In the genomic region with DNA sequence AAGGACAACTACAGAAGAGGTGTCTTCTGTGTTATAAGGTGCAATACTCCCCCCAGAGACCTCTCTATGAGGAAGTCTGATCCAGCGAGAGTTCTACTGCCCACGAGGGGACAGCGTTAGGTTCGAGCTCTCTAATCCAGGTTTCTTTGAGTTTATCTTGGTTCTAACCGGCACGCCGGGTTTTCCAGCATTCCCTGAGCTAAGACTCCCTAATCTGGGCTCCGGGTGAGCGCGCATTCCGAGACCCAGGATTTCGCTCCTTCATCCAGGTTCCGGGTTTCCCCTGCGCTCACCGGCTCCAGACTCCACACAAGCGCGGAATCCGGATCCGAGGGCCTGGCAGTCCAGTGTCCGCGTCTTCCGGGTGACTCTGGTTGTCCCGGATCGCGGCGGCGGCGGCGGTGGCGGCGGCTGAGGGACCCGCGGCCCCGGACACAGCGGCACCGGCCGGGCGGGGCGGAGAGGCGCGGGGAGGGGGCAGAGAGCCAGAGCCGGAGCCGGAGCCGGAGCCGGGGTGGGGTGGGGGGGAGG, we compare ENCODE assay signal across 1 cellular context.
TF ChIP-seq lines count a peak whose summit lies in the region.

A gene with protein sequence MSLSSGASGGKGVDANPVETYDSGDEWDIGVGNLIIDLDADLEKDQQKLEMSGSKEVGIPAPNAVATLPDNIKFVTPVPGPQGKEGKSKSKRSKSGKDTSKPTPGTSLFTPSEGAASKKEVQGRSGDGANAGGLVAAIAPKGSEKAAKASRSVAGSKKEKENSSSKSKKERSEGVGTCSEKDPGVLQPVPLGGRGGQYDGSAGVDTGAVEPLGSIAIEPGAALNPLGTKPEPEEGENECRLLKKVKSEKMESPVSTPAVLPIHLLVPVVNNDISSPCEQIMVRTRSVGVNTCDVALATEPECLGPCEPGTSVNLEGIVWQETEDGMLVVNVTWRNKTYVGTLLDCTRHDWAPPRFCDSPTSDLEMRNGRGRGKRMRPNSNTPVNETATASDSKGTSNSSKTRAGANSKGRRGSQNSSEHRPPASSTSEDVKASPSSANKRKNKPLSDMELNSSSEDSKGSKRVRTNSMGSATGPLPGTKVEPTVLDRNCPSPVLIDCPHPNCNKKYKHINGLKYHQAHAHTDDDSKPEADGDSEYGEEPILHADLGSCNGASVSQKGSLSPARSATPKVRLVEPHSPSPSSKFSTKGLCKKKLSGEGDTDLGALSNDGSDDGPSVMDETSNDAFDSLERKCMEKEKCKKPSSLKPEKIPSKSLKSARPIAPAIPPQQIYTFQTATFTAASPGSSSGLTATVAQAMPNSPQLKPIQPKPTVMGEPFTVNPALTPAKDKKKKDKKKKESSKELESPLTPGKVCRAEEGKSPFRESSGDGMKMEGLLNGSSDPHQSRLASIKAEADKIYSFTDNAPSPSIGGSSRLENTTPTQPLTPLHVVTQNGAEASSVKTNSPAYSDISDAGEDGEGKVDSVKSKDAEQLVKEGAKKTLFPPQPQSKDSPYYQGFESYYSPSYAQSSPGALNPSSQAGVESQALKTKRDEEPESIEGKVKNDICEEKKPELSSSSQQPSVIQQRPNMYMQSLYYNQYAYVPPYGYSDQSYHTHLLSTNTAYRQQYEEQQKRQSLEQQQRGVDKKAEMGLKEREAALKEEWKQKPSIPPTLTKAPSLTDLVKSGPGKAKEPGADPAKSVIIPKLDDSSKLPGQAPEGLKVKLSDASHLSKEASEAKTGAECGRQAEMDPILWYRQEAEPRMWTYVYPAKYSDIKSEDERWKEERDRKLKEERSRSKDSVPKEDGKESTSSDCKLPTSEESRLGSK (N-terminal part only) (plus strand): TSS at position 373 of the 531 bp plus-strand sequence. CDS start 38,842 bp downstream, outside the sequence.

TF ChIP-seq in GM12878, 131 proteins besides CTCF, POLR2A, EP300 and RAD21 (continued from another document and continues in another):
- TF ChIP-seq, protein P1, sequence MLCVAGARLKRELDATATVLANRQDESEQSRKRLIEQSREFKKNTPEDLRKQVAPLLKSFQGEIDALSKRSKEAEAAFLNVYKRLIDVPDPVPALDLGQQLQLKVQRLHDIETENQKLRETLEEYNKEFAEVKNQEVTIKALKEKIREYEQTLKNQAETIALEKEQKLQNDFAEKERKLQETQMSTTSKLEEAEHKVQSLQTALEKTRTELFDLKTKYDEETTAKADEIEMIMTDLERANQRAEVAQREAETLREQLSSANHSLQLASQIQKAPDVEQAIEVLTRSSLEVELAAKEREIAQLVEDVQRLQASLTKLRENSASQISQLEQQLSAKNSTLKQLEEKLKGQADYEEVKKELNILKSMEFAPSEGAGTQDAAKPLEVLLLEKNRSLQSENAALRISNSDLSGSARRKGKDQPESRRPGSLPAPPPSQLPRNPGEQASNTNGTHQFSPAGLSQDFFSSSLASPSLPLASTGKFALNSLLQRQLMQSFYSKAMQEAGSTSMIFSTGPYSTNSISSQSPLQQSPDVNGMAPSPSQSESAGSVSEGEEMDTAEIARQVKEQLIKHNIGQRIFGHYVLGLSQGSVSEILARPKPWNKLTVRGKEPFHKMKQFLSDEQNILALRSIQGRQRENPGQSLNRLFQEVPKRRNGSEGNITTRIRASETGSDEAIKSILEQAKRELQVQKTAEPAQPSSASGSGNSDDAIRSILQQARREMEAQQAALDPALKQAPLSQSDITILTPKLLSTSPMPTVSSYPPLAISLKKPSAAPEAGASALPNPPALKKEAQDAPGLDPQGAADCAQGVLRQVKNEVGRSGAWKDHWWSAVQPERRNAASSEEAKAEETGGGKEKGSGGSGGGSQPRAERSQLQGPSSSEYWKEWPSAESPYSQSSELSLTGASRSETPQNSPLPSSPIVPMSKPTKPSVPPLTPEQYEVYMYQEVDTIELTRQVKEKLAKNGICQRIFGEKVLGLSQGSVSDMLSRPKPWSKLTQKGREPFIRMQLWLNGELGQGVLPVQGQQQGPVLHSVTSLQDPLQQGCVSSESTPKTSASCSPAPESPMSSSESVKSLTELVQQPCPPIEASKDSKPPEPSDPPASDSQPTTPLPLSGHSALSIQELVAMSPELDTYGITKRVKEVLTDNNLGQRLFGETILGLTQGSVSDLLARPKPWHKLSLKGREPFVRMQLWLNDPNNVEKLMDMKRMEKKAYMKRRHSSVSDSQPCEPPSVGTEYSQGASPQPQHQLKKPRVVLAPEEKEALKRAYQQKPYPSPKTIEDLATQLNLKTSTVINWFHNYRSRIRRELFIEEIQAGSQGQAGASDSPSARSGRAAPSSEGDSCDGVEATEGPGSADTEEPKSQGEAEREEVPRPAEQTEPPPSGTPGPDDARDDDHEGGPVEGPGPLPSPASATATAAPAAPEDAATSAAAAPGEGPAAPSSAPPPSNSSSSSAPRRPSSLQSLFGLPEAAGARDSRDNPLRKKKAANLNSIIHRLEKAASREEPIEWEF (IDR thresholded peaks at IDR 0.05; ENCODE audit: insufficient replicate concordance, low read depth, low read length), result no peak
- peak; percentile 69; the same call in 1 of the 2 replicates for TF ChIP-seq BACH1 (IDR thresholded peaks at IDR 0.05; ENCODE audit: borderline replicate concordance)
- TF ChIP-seq HDAC2 (IDR thresholded peaks at IDR 0.05), result no peak
- TF ChIP-seq SUPT20H (IDR thresholded peaks at IDR 0.05; ENCODE audit: borderline replicate concordance, control insufficient read depth, low read depth, low read length), result no peak
- TF ChIP-seq RFX5 (IDR thresholded peaks at IDR 0.05; ENCODE audit: low read depth, low read length), result peak; percentile 29; the same call in 1 of the 2 replicates
- peak; percentile 97; the same call in 1 of the 2 replicates for TF ChIP-seq RB1 (IDR thresholded peaks at IDR 0.05; ENCODE audit: borderline replicate concordance)
- TF ChIP-seq MTA3 (IDR thresholded peaks at IDR 0.05; ENCODE audit: borderline replicate concordance, low read length), result no peak
- TF ChIP-seq, protein P2, sequence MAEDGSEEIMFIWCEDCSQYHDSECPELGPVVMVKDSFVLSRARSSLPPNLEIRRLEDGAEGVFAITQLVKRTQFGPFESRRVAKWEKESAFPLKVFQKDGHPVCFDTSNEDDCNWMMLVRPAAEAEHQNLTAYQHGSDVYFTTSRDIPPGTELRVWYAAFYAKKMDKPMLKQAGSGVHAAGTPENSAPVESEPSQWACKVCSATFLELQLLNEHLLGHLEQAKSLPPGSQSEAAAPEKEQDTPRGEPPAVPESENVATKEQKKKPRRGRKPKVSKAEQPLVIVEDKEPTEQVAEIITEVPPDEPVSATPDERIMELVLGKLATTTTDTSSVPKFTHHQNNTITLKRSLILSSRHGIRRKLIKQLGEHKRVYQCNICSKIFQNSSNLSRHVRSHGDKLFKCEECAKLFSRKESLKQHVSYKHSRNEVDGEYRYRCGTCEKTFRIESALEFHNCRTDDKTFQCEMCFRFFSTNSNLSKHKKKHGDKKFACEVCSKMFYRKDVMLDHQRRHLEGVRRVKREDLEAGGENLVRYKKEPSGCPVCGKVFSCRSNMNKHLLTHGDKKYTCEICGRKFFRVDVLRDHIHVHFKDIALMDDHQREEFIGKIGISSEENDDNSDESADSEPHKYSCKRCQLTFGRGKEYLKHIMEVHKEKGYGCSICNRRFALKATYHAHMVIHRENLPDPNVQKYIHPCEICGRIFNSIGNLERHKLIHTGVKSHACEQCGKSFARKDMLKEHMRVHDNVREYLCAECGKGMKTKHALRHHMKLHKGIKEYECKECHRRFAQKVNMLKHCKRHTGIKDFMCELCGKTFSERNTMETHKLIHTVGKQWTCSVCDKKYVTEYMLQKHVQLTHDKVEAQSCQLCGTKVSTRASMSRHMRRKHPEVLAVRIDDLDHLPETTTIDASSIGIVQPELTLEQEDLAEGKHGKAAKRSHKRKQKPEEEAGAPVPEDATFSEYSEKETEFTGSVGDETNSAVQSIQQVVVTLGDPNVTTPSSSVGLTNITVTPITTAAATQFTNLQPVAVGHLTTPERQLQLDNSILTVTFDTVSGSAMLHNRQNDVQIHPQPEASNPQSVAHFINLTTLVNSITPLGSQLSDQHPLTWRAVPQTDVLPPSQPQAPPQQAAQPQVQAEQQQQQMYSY (CRISPR knock-in tag; IDR thresholded peaks at IDR 0.05), result no peak
- peak; percentile 83; the same call in 1 of the 2 replicates for TF ChIP-seq DPF2 (IDR thresholded peaks at IDR 0.05)
- TF ChIP-seq MTA2 (IDR thresholded peaks at IDR 0.05; ENCODE audit: low read depth), result peak; percentile 70
- 0 out of 2 replicates have a peak, but pooled peaks have one; percentile 55 for TF ChIP-seq MEF2A (IDR thresholded peaks at IDR 0.05; ENCODE audit: insufficient read depth, low read depth, low read length)
- no peak for TF ChIP-seq ESRRA (IDR thresholded peaks at IDR 0.05; ENCODE audit: low read length)
- TF ChIP-seq, protein P3, sequence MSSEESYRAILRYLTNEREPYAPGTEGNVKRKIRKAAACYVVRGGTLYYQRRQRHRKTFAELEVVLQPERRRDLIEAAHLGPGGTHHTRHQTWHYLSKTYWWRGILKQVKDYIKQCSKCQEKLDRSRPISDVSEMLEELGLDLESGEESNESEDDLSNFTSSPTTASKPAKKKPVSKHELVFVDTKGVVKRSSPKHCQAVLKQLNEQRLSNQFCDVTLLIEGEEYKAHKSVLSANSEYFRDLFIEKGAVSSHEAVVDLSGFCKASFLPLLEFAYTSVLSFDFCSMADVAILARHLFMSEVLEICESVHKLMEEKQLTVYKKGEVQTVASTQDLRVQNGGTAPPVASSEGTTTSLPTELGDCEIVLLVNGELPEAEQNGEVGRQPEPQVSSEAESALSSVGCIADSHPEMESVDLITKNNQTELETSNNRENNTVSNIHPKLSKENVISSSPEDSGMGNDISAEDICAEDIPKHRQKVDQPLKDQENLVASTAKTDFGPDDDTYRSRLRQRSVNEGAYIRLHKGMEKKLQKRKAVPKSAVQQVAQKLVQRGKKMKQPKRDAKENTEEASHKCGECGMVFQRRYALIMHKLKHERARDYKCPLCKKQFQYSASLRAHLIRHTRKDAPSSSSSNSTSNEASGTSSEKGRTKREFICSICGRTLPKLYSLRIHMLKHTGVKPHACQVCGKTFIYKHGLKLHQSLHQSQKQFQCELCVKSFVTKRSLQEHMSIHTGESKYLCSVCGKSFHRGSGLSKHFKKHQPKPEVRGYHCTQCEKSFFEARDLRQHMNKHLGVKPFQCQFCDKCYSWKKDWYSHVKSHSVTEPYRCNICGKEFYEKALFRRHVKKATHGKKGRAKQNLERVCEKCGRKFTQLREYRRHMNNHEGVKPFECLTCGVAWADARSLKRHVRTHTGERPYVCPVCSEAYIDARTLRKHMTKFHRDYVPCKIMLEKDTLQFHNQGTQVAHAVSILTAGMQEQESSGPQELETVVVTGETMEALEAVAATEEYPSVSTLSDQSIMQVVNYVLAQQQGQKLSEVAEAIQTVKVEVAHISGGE (CRISPR knock-in tag; IDR thresholded peaks at IDR 0.05), result no peak
- TF ChIP-seq, protein P4, sequence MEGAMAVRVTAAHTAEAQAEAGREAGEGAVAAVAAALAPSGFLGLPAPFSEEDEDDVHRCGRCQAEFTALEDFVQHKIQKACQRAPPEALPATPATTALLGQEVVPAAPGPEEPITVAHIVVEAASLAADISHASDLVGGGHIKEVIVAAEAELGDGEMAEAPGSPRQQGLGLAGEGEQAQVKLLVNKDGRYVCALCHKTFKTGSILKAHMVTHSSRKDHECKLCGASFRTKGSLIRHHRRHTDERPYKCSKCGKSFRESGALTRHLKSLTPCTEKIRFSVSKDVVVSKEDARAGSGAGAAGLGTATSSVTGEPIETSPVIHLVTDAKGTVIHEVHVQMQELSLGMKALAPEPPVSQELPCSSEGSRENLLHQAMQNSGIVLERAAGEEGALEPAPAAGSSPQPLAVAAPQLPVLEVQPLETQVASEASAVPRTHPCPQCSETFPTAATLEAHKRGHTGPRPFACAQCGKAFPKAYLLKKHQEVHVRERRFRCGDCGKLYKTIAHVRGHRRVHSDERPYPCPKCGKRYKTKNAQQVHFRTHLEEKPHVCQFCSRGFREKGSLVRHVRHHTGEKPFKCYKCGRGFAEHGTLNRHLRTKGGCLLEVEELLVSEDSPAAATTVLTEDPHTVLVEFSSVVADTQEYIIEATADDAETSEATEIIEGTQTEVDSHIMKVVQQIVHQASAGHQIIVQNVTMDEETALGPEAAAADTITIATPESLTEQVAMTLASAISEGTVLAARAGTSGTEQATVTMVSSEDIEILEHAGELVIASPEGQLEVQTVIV (IDR thresholded peaks at IDR 0.05; ENCODE audit: borderline replicate concordance, partially characterized antibody), result peak; percentile 44
- TF ChIP-seq KAT2A (conservative IDR thresholded peaks at IDR 0.05; ENCODE audit: control insufficient read depth, low read depth, low read length), result no peak
- TF ChIP-seq POU2F2 (IDR thresholded peaks at IDR 0.05; ENCODE audit: borderline replicate concordance, low read depth, low read length), result peak; percentile 61; the same call in 2 of the 3 replicates
- TF ChIP-seq, protein P5, sequence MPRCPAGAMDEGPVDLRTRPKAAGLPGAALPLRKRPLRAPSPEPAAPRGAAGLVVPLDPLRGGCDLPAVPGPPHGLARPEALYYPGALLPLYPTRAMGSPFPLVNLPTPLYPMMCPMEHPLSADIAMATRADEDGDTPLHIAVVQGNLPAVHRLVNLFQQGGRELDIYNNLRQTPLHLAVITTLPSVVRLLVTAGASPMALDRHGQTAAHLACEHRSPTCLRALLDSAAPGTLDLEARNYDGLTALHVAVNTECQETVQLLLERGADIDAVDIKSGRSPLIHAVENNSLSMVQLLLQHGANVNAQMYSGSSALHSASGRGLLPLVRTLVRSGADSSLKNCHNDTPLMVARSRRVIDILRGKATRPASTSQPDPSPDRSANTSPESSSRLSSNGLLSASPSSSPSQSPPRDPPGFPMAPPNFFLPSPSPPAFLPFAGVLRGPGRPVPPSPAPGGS (IDR thresholded peaks at IDR 0.05; ENCODE audit: borderline replicate concordance, insufficient read depth, low read depth, low read length, poor library complexity, severe bottlenecking), result no peak
- TF ChIP-seq, protein P6, sequence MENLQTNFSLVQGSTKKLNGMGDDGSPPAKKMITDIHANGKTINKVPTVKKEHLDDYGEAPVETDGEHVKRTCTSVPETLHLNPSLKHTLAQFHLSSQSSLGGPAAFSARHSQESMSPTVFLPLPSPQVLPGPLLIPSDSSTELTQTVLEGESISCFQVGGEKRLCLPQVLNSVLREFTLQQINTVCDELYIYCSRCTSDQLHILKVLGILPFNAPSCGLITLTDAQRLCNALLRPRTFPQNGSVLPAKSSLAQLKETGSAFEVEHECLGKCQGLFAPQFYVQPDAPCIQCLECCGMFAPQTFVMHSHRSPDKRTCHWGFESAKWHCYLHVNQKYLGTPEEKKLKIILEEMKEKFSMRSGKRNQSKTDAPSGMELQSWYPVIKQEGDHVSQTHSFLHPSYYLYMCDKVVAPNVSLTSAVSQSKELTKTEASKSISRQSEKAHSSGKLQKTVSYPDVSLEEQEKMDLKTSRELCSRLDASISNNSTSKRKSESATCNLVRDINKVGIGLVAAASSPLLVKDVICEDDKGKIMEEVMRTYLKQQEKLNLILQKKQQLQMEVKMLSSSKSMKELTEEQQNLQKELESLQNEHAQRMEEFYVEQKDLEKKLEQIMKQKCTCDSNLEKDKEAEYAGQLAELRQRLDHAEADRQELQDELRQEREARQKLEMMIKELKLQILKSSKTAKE (IDR thresholded peaks at IDR 0.05; ENCODE audit: low read depth, poor library complexity, severe bottlenecking), result peak; percentile 87
- no peak for TF ChIP-seq MYB (IDR thresholded peaks at IDR 0.05; ENCODE audit: borderline replicate concordance, low read depth, low read length)
- peak; percentile 96 for TF ChIP-seq LARP7 (IDR thresholded peaks at IDR 0.05)
- TF ChIP-seq SREBF2 (IDR thresholded peaks at IDR 0.05; ENCODE audit: low read length), result no peak
- peak; percentile 91 for TF ChIP-seq SMARCA5 (IDR thresholded peaks at IDR 0.05)
- no peak for TF ChIP-seq NRF1 (conservative IDR thresholded peaks at IDR 0.05; ENCODE audit: low read depth, low read length)
- peak; percentile 72 for TF ChIP-seq CREM (IDR thresholded peaks at IDR 0.05; ENCODE audit: low read depth)
- TF ChIP-seq, protein P7, sequence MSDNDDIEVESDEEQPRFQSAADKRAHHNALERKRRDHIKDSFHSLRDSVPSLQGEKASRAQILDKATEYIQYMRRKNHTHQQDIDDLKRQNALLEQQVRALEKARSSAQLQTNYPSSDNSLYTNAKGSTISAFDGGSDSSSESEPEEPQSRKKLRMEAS (IDR thresholded peaks at IDR 0.05; ENCODE audit: low read depth, low read length), result 0 out of 2 replicates have a peak, but pooled peaks have one; percentile 30
